In the genomic region with DNA sequence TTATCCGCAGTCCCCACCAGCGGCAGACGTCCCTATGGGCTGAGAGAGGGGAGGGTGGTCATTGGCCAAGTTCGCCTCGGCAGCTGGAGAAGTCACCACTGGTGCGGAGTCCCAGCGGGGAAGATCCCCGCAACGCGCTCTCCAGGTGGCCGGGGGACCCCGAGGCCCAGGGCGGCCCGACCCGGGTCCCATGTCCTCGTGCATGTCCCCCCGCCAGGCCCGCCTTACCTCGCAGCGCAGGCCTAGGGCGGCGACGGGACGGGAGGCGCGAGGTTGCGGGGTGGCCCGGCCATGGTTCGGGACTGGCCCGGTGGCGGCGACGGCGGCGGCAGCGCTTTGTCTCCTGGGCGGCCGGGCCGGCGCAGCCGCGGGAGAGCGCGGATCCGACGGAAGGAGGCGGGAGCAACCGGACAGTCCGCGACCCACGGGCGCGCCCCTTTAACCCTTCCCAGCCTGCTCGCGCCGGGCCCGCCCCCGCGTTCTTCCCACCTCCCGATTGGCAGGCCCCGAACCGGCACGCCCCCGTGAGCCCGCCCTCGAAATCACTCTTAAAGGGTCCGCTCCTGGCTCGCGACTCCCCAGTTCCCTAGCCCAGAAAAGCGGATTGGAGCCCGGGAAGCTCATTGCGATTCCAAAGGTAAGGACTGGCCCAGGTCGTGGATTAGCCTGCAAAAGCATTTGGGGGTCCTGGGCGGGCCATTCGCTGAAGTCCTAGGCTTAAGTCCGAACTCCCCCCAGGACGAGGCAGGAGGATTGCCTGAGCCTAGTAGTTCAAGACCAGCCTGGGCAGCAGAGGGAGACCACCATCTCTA, we compare ENCODE assay signal across 1 cellular context.
TF ChIP-seq lines count a peak whose summit lies in the region.

A gene with protein sequence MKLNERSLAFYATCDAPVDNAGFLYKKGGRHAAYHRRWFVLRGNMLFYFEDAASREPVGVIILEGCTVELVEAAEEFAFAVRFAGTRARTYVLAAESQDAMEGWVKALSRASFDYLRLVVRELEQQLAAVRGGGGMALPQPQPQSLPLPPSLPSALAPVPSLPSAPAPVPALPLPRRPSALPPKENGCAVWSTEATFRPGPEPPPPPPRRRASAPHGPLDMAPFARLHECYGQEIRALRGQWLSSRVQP (minus strand): TSS at position 412 of the 812 bp plus-strand sequence. CDS start 5,668 bp downstream, outside the sequence.

TF ChIP-seq in K562, 482 proteins besides CTCF, POLR2A, EP300 and RAD21 (continued from another document and continues in another):
- TF ChIP-seq, protein P1, sequence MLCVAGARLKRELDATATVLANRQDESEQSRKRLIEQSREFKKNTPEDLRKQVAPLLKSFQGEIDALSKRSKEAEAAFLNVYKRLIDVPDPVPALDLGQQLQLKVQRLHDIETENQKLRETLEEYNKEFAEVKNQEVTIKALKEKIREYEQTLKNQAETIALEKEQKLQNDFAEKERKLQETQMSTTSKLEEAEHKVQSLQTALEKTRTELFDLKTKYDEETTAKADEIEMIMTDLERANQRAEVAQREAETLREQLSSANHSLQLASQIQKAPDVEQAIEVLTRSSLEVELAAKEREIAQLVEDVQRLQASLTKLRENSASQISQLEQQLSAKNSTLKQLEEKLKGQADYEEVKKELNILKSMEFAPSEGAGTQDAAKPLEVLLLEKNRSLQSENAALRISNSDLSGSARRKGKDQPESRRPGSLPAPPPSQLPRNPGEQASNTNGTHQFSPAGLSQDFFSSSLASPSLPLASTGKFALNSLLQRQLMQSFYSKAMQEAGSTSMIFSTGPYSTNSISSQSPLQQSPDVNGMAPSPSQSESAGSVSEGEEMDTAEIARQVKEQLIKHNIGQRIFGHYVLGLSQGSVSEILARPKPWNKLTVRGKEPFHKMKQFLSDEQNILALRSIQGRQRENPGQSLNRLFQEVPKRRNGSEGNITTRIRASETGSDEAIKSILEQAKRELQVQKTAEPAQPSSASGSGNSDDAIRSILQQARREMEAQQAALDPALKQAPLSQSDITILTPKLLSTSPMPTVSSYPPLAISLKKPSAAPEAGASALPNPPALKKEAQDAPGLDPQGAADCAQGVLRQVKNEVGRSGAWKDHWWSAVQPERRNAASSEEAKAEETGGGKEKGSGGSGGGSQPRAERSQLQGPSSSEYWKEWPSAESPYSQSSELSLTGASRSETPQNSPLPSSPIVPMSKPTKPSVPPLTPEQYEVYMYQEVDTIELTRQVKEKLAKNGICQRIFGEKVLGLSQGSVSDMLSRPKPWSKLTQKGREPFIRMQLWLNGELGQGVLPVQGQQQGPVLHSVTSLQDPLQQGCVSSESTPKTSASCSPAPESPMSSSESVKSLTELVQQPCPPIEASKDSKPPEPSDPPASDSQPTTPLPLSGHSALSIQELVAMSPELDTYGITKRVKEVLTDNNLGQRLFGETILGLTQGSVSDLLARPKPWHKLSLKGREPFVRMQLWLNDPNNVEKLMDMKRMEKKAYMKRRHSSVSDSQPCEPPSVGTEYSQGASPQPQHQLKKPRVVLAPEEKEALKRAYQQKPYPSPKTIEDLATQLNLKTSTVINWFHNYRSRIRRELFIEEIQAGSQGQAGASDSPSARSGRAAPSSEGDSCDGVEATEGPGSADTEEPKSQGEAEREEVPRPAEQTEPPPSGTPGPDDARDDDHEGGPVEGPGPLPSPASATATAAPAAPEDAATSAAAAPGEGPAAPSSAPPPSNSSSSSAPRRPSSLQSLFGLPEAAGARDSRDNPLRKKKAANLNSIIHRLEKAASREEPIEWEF (CRISPR knock-in tag; IDR thresholded peaks at IDR 0.05): no peak
- 0 out of 2 replicates have a peak, but pooled peaks have one; percentile 32 for TF ChIP-seq MBD2 (IDR thresholded peaks at IDR 0.05; ENCODE audit: borderline replicate concordance, low read depth)
- TF ChIP-seq, protein P2, sequence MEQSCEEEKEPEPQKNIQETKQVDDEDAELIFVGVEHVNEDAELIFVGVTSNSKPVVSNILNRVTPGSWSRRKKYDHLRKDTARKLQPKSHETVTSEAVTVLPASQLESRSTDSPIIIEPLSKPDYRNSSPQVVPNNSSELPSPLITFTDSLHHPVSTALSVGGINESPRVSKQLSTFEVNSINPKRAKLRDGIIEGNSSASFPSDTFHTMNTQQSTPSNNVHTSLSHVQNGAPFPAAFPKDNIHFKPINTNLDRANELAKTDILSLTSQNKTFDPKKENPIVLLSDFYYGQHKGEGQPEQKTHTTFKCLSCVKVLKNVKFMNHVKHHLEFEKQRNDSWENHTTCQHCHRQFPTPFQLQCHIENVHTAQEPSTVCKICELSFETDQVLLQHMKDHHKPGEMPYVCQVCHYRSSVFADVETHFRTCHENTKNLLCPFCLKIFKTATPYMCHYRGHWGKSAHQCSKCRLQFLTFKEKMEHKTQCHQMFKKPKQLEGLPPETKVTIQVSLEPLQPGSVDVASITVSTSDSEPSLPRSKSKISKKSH (CRISPR knock-in tag; IDR thresholded peaks at IDR 0.05): no peak
- no peak for TF ChIP-seq ZNF444 (CRISPR knock-in tag; IDR thresholded peaks at IDR 0.05)
- TF ChIP-seq MAZ (CRISPR knock-in tag; conservative IDR thresholded peaks at IDR 0.05 in 1 of 2, IDR thresholded peaks at IDR 0.05 in 1 of 2): 0 out of 4 replicates have a peak, but pooled peaks of 1 of the 2 experiments have one; percentile 20
- TF ChIP-seq, protein P3, sequence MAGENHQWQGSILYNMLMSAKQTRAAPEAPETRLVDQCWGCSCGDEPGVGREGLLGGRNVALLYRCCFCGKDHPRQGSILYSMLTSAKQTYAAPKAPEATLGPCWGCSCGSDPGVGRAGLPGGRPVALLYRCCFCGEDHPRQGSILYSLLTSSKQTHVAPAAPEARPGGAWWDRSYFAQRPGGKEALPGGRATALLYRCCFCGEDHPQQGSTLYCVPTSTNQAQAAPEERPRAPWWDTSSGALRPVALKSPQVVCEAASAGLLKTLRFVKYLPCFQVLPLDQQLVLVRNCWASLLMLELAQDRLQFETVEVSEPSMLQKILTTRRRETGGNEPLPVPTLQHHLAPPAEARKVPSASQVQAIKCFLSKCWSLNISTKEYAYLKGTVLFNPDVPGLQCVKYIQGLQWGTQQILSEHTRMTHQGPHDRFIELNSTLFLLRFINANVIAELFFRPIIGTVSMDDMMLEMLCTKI (IDR thresholded peaks at IDR 0.05; ENCODE audit: partially characterized antibody): no peak
- TF ChIP-seq ZNF224 (CRISPR knock-in tag; IDR thresholded peaks at IDR 0.05): no peak
- TF ChIP-seq ZNF133 (CRISPR knock-in tag; IDR thresholded peaks at IDR 0.05): no peak
- TF ChIP-seq BHLHE40 (IDR thresholded peaks at IDR 0.05; ENCODE audit: low read length): peak; percentile 11; the same call in 1 of the 2 replicates
- no peak for TF ChIP-seq SPI1 (IDR thresholded peaks at IDR 0.05; ENCODE audit: borderline replicate concordance, low read depth, low read length)
- TF ChIP-seq, protein P4, sequence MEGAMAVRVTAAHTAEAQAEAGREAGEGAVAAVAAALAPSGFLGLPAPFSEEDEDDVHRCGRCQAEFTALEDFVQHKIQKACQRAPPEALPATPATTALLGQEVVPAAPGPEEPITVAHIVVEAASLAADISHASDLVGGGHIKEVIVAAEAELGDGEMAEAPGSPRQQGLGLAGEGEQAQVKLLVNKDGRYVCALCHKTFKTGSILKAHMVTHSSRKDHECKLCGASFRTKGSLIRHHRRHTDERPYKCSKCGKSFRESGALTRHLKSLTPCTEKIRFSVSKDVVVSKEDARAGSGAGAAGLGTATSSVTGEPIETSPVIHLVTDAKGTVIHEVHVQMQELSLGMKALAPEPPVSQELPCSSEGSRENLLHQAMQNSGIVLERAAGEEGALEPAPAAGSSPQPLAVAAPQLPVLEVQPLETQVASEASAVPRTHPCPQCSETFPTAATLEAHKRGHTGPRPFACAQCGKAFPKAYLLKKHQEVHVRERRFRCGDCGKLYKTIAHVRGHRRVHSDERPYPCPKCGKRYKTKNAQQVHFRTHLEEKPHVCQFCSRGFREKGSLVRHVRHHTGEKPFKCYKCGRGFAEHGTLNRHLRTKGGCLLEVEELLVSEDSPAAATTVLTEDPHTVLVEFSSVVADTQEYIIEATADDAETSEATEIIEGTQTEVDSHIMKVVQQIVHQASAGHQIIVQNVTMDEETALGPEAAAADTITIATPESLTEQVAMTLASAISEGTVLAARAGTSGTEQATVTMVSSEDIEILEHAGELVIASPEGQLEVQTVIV (CRISPR knock-in tag; IDR thresholded peaks at IDR 0.05; ENCODE audit: borderline replicate concordance): no peak
- peak; percentile 81; the same call in 1 of the 2 replicates for TF ChIP-seq FOXP1 (CRISPR knock-in tag; IDR thresholded peaks at IDR 0.05)
- TF ChIP-seq SNIP1 (IDR thresholded peaks at IDR 0.05; ENCODE audit: low read depth): no peak
- no peak for TF ChIP-seq ZNF408 (CRISPR knock-in tag; IDR thresholded peaks at IDR 0.05; ENCODE audit: low read depth)
- no peak for TF ChIP-seq FOXA3 (CRISPR knock-in tag; conservative IDR thresholded peaks at IDR 0.05 in 1 of 2, IDR thresholded peaks at IDR 0.05 in 1 of 2)
- TF ChIP-seq FOXK2 (conservative IDR thresholded peaks at IDR 0.05 in 1 of 2, IDR thresholded peaks at IDR 0.05 in 1 of 2; ENCODE audit: low read depth in 2 of 2): no peak
- no peak for TF ChIP-seq TEAD2 (tag; IDR thresholded peaks at IDR 0.05)
- TF ChIP-seq ZNF212 (CRISPR knock-in tag; IDR thresholded peaks at IDR 0.05): no peak
- TF ChIP-seq ZBTB1 (CRISPR knock-in tag; IDR thresholded peaks at IDR 0.05; ENCODE audit: borderline replicate concordance, low read depth): peak; percentile 83
- no peak for TF ChIP-seq MECOM (CRISPR knock-in tag; IDR thresholded peaks at IDR 0.05)
- TF ChIP-seq RBBP5 (IDR thresholded peaks at IDR 0.05; ENCODE audit: borderline replicate concordance, insufficient read depth, low read length, poor library complexity, severe bottlenecking): peak; percentile 83
- TF ChIP-seq, protein P5, sequence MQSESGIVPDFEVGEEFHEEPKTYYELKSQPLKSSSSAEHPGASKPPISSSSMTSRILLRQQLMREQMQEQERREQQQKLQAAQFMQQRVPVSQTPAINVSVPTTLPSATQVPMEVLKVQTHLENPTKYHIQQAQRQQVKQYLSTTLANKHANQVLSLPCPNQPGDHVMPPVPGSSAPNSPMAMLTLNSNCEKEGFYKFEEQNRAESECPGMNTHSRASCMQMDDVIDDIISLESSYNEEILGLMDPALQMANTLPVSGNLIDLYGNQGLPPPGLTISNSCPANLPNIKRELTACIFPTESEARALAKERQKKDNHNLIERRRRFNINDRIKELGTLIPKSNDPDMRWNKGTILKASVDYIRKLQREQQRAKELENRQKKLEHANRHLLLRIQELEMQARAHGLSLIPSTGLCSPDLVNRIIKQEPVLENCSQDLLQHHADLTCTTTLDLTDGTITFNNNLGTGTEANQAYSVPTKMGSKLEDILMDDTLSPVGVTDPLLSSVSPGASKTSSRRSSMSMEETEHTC (IDR thresholded peaks at IDR 0.05): no peak; the same call in 1 of the 2 replicates
- TF ChIP-seq, protein P6, sequence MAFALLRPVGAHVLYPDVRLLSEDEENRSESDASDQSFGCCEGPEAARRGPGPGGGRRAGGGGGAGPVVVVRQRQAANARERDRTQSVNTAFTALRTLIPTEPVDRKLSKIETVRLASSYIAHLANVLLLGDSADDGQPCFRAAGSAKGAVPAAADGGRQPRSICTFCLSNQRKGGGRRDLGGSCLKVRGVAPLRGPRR (CRISPR knock-in tag; IDR thresholded peaks at IDR 0.05): no peak
- peak; percentile 54 for TF ChIP-seq MEIS2 (IDR thresholded peaks at IDR 0.05; ENCODE audit: partially characterized antibody)
- no peak for TF ChIP-seq SRSF7 (optimal IDR thresholded peaks at IDR 0.05; ENCODE audit: low read depth, low read length)
- TF ChIP-seq MEF2A (IDR thresholded peaks at IDR 0.05; ENCODE audit: control insufficient read depth, low read depth, low read length): no peak
- no peak for TF ChIP-seq ZNF57 (CRISPR knock-in tag; IDR thresholded peaks at IDR 0.05)
- no peak for TF ChIP-seq ZNF41 (CRISPR knock-in tag; conservative IDR thresholded peaks at IDR 0.05)
- TF ChIP-seq GATAD2A (IDR thresholded peaks at IDR 0.05): no peak
- TF ChIP-seq ADNP (tag; IDR thresholded peaks at IDR 0.05): no peak
- no peak for TF ChIP-seq PTBP1 (IDR thresholded peaks at IDR 0.05; ENCODE audit: low read depth, low read length)
- no peak for TF ChIP-seq HNRNPUL1 (IDR thresholded peaks at IDR 0.05; ENCODE audit: low read length)
- no peak for TF ChIP-seq YY1 (IDR thresholded peaks at IDR 0.05; ENCODE audit: borderline replicate concordance in 1 of 3, control insufficient read depth in 1 of 3, extremely low read depth in 1 of 3, insufficient read depth in 3 of 3, insufficient read length in 1 of 3, insufficient replicate concordance in 2 of 3, low read depth in 1 of 3, low read length in 2 of 3)
- peak; percentile 51 for TF ChIP-seq TBP (optimal IDR thresholded peaks at IDR 0.05; ENCODE audit: low read depth, low read length)
- TF ChIP-seq, protein P7, sequence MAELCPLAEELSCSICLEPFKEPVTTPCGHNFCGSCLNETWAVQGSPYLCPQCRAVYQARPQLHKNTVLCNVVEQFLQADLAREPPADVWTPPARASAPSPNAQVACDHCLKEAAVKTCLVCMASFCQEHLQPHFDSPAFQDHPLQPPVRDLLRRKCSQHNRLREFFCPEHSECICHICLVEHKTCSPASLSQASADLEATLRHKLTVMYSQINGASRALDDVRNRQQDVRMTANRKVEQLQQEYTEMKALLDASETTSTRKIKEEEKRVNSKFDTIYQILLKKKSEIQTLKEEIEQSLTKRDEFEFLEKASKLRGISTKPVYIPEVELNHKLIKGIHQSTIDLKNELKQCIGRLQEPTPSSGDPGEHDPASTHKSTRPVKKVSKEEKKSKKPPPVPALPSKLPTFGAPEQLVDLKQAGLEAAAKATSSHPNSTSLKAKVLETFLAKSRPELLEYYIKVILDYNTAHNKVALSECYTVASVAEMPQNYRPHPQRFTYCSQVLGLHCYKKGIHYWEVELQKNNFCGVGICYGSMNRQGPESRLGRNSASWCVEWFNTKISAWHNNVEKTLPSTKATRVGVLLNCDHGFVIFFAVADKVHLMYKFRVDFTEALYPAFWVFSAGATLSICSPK (IDR thresholded peaks at IDR 0.05; ENCODE audit: borderline replicate concordance): no peak
- TF ChIP-seq ZNF76 (CRISPR knock-in tag; IDR thresholded peaks at IDR 0.05; ENCODE audit: borderline replicate concordance): no peak
- no peak for TF ChIP-seq ZNF384 (IDR thresholded peaks at IDR 0.05; ENCODE audit: low read depth, low read length)
- no peak for TF ChIP-seq DNMT1 (IDR thresholded peaks at IDR 0.05)
- TF ChIP-seq, protein P8, sequence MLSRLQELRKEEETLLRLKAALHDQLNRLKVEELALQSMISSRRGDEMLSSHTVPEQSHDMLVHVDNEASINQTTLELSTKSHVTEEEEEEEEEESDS (CRISPR knock-in tag; IDR thresholded peaks at IDR 0.05): no peak
